ENCODE assay signal across 25 cellular contexts in the genomic region with DNA sequence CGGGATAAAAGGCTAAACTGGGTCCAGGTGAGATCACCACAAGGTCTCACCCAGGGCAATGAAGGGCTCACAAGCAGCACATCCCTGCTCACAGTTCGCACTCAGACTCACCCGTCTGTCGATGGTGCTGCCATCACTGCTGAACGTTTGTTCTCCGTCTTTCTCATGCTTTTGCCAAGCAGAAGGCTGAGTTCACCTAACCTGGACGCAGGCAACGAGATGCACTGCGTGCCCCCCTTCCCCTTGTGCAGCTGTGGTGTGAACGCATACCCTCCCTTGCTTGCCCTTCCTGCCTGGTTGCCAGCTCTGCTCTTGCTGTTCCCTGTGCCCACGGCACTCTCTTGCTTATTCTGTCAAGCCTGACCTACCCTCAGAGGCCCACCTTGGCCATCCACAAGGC. TPM values are rescaled to one million over a fixed set of nuclear protein-coding genes. Genes with fewer than 3 reads are reported as not detected.
DNase-seq lines count a peak whose midpoint lies in the region; ATAC-seq and TF ChIP-seq lines count a peak whose summit lies in the region.
"Had no signal": no experiment of that assay in that cellular context is flagged by ENCODE, and none has a peak within 500 bp of the region (broad histone marks: within the 10 kb centered on the region; RNA-seq: fewer than 3 reads in every experiment).

No MANE protein-coding gene starts in this region.

- no peak overlapping the region for H2BK15ac ChIP-seq in neuronal stem cell (ENCODE audit: low read length)

- H3K4me1 ChIP-seq in cardiac muscle cell (ENCODE audit: low read depth) (peaks cover 36% of the 10 kb centered on the region), duodenal mucosa (ENCODE audit: control insufficient read depth in 1 of 2, insufficient read depth in 2 of 2, low read length in 2 of 2) (no peaks in the 10 kb centered on the region), neuronal stem cell (ENCODE audit: control insufficient read depth in 2 of 2, insufficient read depth in 1 of 2, low read depth in 1 of 2, low read length in 2 of 2) (no peaks in the 10 kb centered on the region), upper lobe of left lung (peaks cover 6 to 13% (median 11%) of the 10 kb centered on the region in 4 donors)
- H3K4me1 ChIP-seq: HAP-1 had no signal

- peaks cover 2% of the 10 kb centered on the region for H3K79me1 ChIP-seq in neuronal stem cell (ENCODE audit: low read depth, low read length)

- TF ChIP-seq POLR2A in upper lobe of left lung (IDR thresholded peaks at IDR 0.05), result no peak

- H3K18ac ChIP-seq in neuronal stem cell (ENCODE audit: low read length), result no peak overlapping the region

- ATAC-seq in upper lobe of left lung (ENCODE audit: low FRiP score in 2 of 2) (no peak), HG02885 (IDR thresholded peaks at IDR 0.05; ENCODE audit: poor library complexity, unreplicated experiment) (no peak), GM19023 (IDR thresholded peaks at IDR 0.05; ENCODE audit: unreplicated experiment) (no peak)
- ATAC-seq: activated CD4-positive, alpha-beta T cell treated with anti-CD3 and anti-CD28 coated beads for 36 hours; activated naive CD8-positive, alpha-beta T cell treated with anti-CD3 and anti-CD28 coated beads, Interleukin-2, amount 50 U/mL, for 24 hours; CD8-positive, alpha-beta T cell; left colon; naive thymus-derived CD8-positive, alpha-beta T cell had no signal

- no peak for TF ChIP-seq EP300 in upper lobe of left lung (IDR thresholded peaks at IDR 0.05)

- H3K27me3 ChIP-seq in cardiac muscle cell, result no peaks in the 10 kb centered on the region
- H3K27me3 ChIP-seq in duodenal mucosa (ENCODE audit: control insufficient read depth in 1 of 2, insufficient read depth in 2 of 2, low read length in 2 of 2), result no peaks in the 10 kb centered on the region
- no peaks in the 10 kb centered on the region for H3K27me3 ChIP-seq in neuronal stem cell (ENCODE audit: control insufficient read depth in 3 of 3, insufficient read depth in 3 of 3, low read depth in 1 of 3, low read length in 3 of 3)
- no peaks in the 10 kb centered on the region for H3K27me3 ChIP-seq in upper lobe of left lung

- no peak overlapping the region for H4K8ac ChIP-seq in neuronal stem cell (ENCODE audit: low read depth, low read length)

- DNase-seq in cardiac muscle cell (ENCODE audit: low read depth in 1 of 2, low spot score in 1 of 2) (no peak), cardiac septum (ENCODE audit: low spot score) (no peak), neuronal stem cell (ENCODE audit: low spot score) (no peak), upper lobe of left lung (no peak), SIG-M5 treated with dmso at 0.1 percent for 504 hours (lab: John Stamatoyannopoulos, UW; ENCODE audit: unreplicated experiment) (no peak)
- DNase-seq: activated CD4-positive, alpha-beta T cell treated with anti-CD3 and anti-CD28 coated beads for 36 hours; activated CD8-positive, alpha-beta memory T cell treated with anti-CD3 and anti-CD28 coated beads for 24 hours; activated gamma-delta T cell treated with Interleukin-2 at 50 U/mL for 16 hours; activated naive CD8-positive, alpha-beta T cell treated with anti-CD3 and anti-CD28 coated beads, Interleukin-2, amount 50 U/mL, for 24 hours; activated T-cell treated with anti-CD3 and anti-CD28 coated beads, Interleukin-2, amount 50 U/mL, for 1 hour; CD8-positive, alpha-beta T cell; DMS 273 treated with DMSO at 0.1 percent for 48 hours; left colon; naive thymus-derived CD8-positive, alpha-beta T cell; NCI-H1092; NCI-H187 treated with DMSO at 0.1 percent for 48 hours; NCI-H526 treated with DMSO at 0.1 percent for 48 hours; substantia nigra; T-helper 1 cell had no signal

- TF ChIP-seq CTCF in cardiac muscle cell (IDR thresholded peaks at IDR 0.05; ENCODE audit: low read depth, low read length), result no peak
- no peak for TF ChIP-seq CTCF in upper lobe of left lung (IDR thresholded peaks at IDR 0.05)

- peak overlapping the region; percentile 26 for H3K14ac ChIP-seq in neuronal stem cell (ENCODE audit: low read length)

- H3K9me3 ChIP-seq in cardiac muscle cell (ENCODE audit: low read depth) (no peaks in the 10 kb centered on the region), duodenal mucosa (ENCODE audit: control insufficient read depth in 1 of 2, low read length in 2 of 2) (no peaks in the 10 kb centered on the region), neuronal stem cell (replicated peaks in 1 of 2; ENCODE audit: control insufficient read depth in 2 of 2, insufficient read depth in 1 of 2, low read depth in 1 of 2, low read length in 2 of 2) (no peaks in the 10 kb centered on the region), upper lobe of left lung (no peaks in the 10 kb centered on the region)
- H3K9me3 ChIP-seq: HAP-1 had no signal

- H2AFZ ChIP-seq in neuronal stem cell (ENCODE audit: low read length), result no peak overlapping the region

- peak overlapping the region; percentile 32 for H3K23ac ChIP-seq in neuronal stem cell (ENCODE audit: low read depth, low read length, poor library complexity)

- H3K36me3 ChIP-seq in cardiac muscle cell (peaks cover 4% of the 10 kb centered on the region), duodenal mucosa (ENCODE audit: control insufficient read depth in 1 of 2, insufficient read depth in 2 of 2, low read length in 2 of 2) (peaks cover 0 to 18% of the 10 kb centered on the region in 2 donors), neuronal stem cell (replicated peaks in 1 of 2; ENCODE audit: control insufficient read depth in 2 of 2, insufficient read depth in 2 of 2, low read length in 2 of 2) (peaks cover 0 to 12% of the 10 kb centered on the region in 2 donors), upper lobe of left lung (peaks cover 0 to 21% (median 15%) of the 10 kb centered on the region in 4 donors)
- H3K36me3 ChIP-seq: HAP-1 had no signal

- whole genome bisulfite sequencing in neuronal stem cell (ENCODE audit: extremely low coverage in 2 of 2, insufficient read length in 2 of 2, insufficient replicate concordance in 1 of 2), 2 donors, result no CpG with 5 or more reads among the region's 11 CpGs
- WGBS in upper lobe of left lung, 2 donors, result 90 to 92% methylated on average over 9 to 11 of the region's 11 CpGs

- intact Hi-C loops in cardiac septum (cut with DNase I), result no loop called here

- no peak overlapping the region for H3K4me2 ChIP-seq in neuronal stem cell (ENCODE audit: insufficient read depth, low read length, poor library complexity, severe bottlenecking)

- H3K27ac ChIP-seq in cardiac muscle cell (peak overlapping the region; percentile 91), duodenal mucosa (ENCODE audit: low read depth, low read length) (peak overlapping the region; percentile 36), neuronal stem cell (replicated peaks; ENCODE audit: low read length) (no peak overlapping the region), upper lobe of left lung (peak overlapping the region in 3 of 4 donors; percentile 76 to 85 (median 85))
- H3K27ac ChIP-seq: 22Rv1, HL-60 had no signal

- peak overlapping the region; percentile 40 for H4K91ac ChIP-seq in neuronal stem cell (ENCODE audit: low read depth, low read length, poor library complexity)

- no peak overlapping the region for H2BK12ac ChIP-seq in neuronal stem cell (ENCODE audit: low read length)

- H2BK120ac ChIP-seq in neuronal stem cell (ENCODE audit: low read depth, low read length), result no peak overlapping the region

- H2AK5ac ChIP-seq in neuronal stem cell (ENCODE audit: low read depth, low read length), result peak overlapping the region; percentile 11

- H3K4ac ChIP-seq in neuronal stem cell (ENCODE audit: low read length), result no peak overlapping the region

- H3K9ac ChIP-seq in duodenal mucosa (ENCODE audit: low read depth in 1 of 2, low read length in 2 of 2), result no peak overlapping the region
- no peak overlapping the region for H3K9ac ChIP-seq in neuronal stem cell (ENCODE audit: low read depth, low read length, poor library complexity)

- H3K4me3 ChIP-seq in cardiac muscle cell, result no peak overlapping the region
- no peak overlapping the region for H3K4me3 ChIP-seq in duodenal mucosa (ENCODE audit: low read depth in 1 of 2, low read length in 2 of 2)
- no peak overlapping the region for H3K4me3 ChIP-seq in neuronal stem cell (ENCODE audit: low read length in 2 of 2)
- H3K4me3 ChIP-seq in upper lobe of left lung, result no peak overlapping the region
- H3K4me3 ChIP-seq: HAP-1 had no signal

- H2BK5ac ChIP-seq in neuronal stem cell (ENCODE audit: low read length), result peak overlapping the region; percentile 66

RNA-seq across cellular contexts. Expression of gene KCTD21, which starts 18.0 kb away (rescaled TPM):
- 8.6 and 15.8 TPM in 2 replicates for total RNA-seq in cardiac muscle cell
- 4.8 and 5.8 TPM in 2 replicates for polyA plus RNA-seq in cardiac muscle cell
- 8.5 TPM for total RNA-seq in cardiac septum
- 2.4 TPM for polyA plus RNA-seq in neuronal stem cell (2013, experiment 1 of 2)
- polyA plus RNA-seq in neuronal stem cell (2013, experiment 2 of 2), result 2.6 TPM
- total RNA-seq in upper lobe of left lung, result 10 to 100 TPM in 4 of 6 donors, 1 to 10 TPM in 2; 8.4 to 18.9 (median 10.7) TPM

RNA-seq across cellular contexts. Expression of gene USP35, which starts 18.3 kb away (rescaled TPM):
- total RNA-seq in cardiac muscle cell (25.1 and 35.0 TPM in 2 replicates), cardiac septum (8.9 TPM), upper lobe of left lung (10 to 100 TPM in 2 of 6 donors, 1 to 10 TPM in 4; 5.8 to 37.7 (median 8.0) TPM)
- 11.1 and 13.3 TPM in 2 replicates for polyA plus RNA-seq in cardiac muscle cell
- 4.6 TPM for polyA plus RNA-seq in neuronal stem cell (2013, experiment 1 of 2)
- polyA plus RNA-seq in neuronal stem cell (2013, experiment 2 of 2), result 4.7 TPM

RNA-seq across cellular contexts. Expression of gene ALG8, which starts 31.0 kb away (rescaled TPM):
- 25.9 and 38.4 TPM in 2 replicates for total RNA-seq in cardiac muscle cell
- 74.1 and 75.4 TPM in 2 replicates for polyA plus RNA-seq in cardiac muscle cell
- total RNA-seq in cardiac septum, result 15.4 TPM
- polyA plus RNA-seq in neuronal stem cell (2013, experiment 1 of 2), result 67.7 TPM
- 67.9 TPM for polyA plus RNA-seq in neuronal stem cell (2013, experiment 2 of 2)
- total RNA-seq in upper lobe of left lung, result 10 to 100 TPM in 5 of 6 donors, 1 to 10 TPM in 1; 5.2 to 31.4 (median 23.0) TPM
